1 cellular context compared by ENCODE assay signal in genomic region chr7:44979481-44980392, GRCh38.
TF ChIP-seq lines count a peak whose summit lies in the region.

No MANE protein-coding gene starts in this region.

TF ChIP-seq in GM12878, 131 proteins besides CTCF, POLR2A, EP300 and RAD21:
- TF ChIP-seq IKZF2 (IDR thresholded peaks at IDR 0.05) (no peak), SMC3 (IDR thresholded peaks at IDR 0.05; ENCODE audit: borderline replicate concordance, low read length) (0 out of 2 replicates have a peak, but pooled peaks have one; percentile 13), PAX5 (IDR thresholded peaks at IDR 0.05; ENCODE audit: borderline replicate concordance, low read depth, low read length) (no peak), NFYA (IDR thresholded peaks at IDR 0.05; ENCODE audit: borderline replicate concordance, low read depth, low read length) (no peak), NFXL1 (IDR thresholded peaks at IDR 0.05; ENCODE audit: borderline replicate concordance) (no peak), ZNF384 (IDR thresholded peaks at IDR 0.05; ENCODE audit: borderline replicate concordance, low read depth, low read length) (no peak), GABPA (IDR thresholded peaks at IDR 0.05; ENCODE audit: low read depth) (no peak), IRF3 (IDR thresholded peaks at IDR 0.05) (no peak), IRF5 (IDR thresholded peaks at IDR 0.05; ENCODE audit: borderline replicate concordance) (no peak), SKIL (IDR thresholded peaks at IDR 0.05; ENCODE audit: low read depth, poor library complexity, severe bottlenecking) (no peak), MTA3 (IDR thresholded peaks at IDR 0.05; ENCODE audit: borderline replicate concordance, low read length) (no peak), REST (IDR thresholded peaks at IDR 0.05; ENCODE audit: low read depth, low read length) (no peak), NRF1 (conservative IDR thresholded peaks at IDR 0.05; ENCODE audit: low read depth, low read length) (no peak), MXI1 (IDR thresholded peaks at IDR 0.05; ENCODE audit: low read depth, low read length) (no peak), NR2C1 (IDR thresholded peaks at IDR 0.05) (peak; percentile 64), TCF3 (IDR thresholded peaks at IDR 0.05; ENCODE audit: borderline replicate concordance, insufficient read depth, low read depth, low read length) (no peak), SMARCA5 (IDR thresholded peaks at IDR 0.05) (0 out of 2 replicates have a peak, but pooled peaks have one; percentile 47), BACH1 (IDR thresholded peaks at IDR 0.05; ENCODE audit: borderline replicate concordance) (peak; percentile 40; the same call in 1 of the 2 replicates), CHD2 (IDR thresholded peaks at IDR 0.05; ENCODE audit: borderline replicate concordance, low read depth, low read length) (no peak), NBN (IDR thresholded peaks at IDR 0.05) (no peak), JUNB (IDR thresholded peaks at IDR 0.05) (no peak), NR2F1 (conservative IDR thresholded peaks at IDR 0.05) (peak; percentile 74), LARP7 (IDR thresholded peaks at IDR 0.05) (0 out of 2 replicates have a peak, but pooled peaks have one; percentile 47), ETV6 (conservative IDR thresholded peaks at IDR 0.05 in 1 of 2, IDR thresholded peaks at IDR 0.05 in 1 of 2; ENCODE audit: borderline replicate concordance in 1 of 2, low read depth in 1 of 2) (no peak), CEBPZ (IDR thresholded peaks at IDR 0.05; ENCODE audit: low read depth, low read length) (no peak), ATF7 (IDR thresholded peaks at IDR 0.05; ENCODE audit: low read depth) (no peak), WRNIP1 (IDR thresholded peaks at IDR 0.05; ENCODE audit: borderline replicate concordance, low read depth, low read length) (no peak), SUZ12 (IDR thresholded peaks at IDR 0.05; ENCODE audit: unreplicated experiment) (no peak), USF2 (IDR thresholded peaks at IDR 0.05; ENCODE audit: borderline replicate concordance, low read depth, low read length) (no peak), EED (IDR thresholded peaks at IDR 0.05; ENCODE audit: low read depth) (no peak), CUX1 (IDR thresholded peaks at IDR 0.05; ENCODE audit: insufficient replicate concordance, low read depth, low read length) (no peak), ZBED1 (IDR thresholded peaks at IDR 0.05; ENCODE audit: borderline replicate concordance) (no peak), BCL11A (IDR thresholded peaks at IDR 0.05; ENCODE audit: low read depth, low read length) (no peak)
